18 cellular contexts compared by ENCODE assay signal in genomic region chr12:105332925-105333324, GRCh38. TPM values are rescaled to one million over a fixed set of nuclear protein-coding genes. Genes with fewer than 3 reads are reported as not detected.
DNase-seq lines count a peak whose midpoint lies in the region; ATAC-seq and TF ChIP-seq lines count a peak whose summit lies in the region.
"Had no signal": no experiment of that assay in that cellular context is flagged by ENCODE, and none has a peak within 500 bp of the region (broad histone marks: within the 10 kb centered on the region; RNA-seq: fewer than 3 reads in every experiment).

No MANE protein-coding gene starts in this region.

- peak overlapping the region; percentile 88 for H3K4me3 ChIP-seq in skeletal muscle satellite cell (ENCODE audit: low read length)
- H3K4me3 ChIP-seq: neural progenitor cell, upper lobe of right lung had no signal

- peaks cover 9% of the 10 kb centered on the region for H3K9me3 Mint-ChIP-seq in activated CD4-positive, alpha-beta T cell treated with anti-CD3 and anti-CD28 coated beads, Interleukin-2, amount 10 ng/mL, durations not matched to agents 24 days and 14 days
- H3K9me3 Mint-ChIP-seq in chondrocyte (ENCODE audit: low read depth), result peaks cover 4% of the 10 kb centered on the region
- H3K9me3 Mint-ChIP-seq: neural progenitor cell had no signal

- no peak for DNase-seq in activated CD4-positive, alpha-beta T cell treated with anti-CD3 and anti-CD28 coated beads, Interleukin-2, amount 10 ng/mL, durations not matched to agents 24 days and 14 days
- DNase-seq in activated CD4-positive, alpha-beta T cell treated with anti-CD3 and anti-CD28 coated beads for 48 hours, result no peak
- no peak for DNase-seq in chondrocyte (ENCODE audit: low spot score)
- no peak for DNase-seq in RKO (ENCODE audit: low spot score)
- DNase-seq: activated CD8-positive, alpha-beta memory T cell treated with anti-CD3 and anti-CD28 coated beads, Interleukin-2, amount 50 U/mL, for 4 hours; anterior cingulate cortex; effector CD8-positive, alpha-beta T cell; glutamatergic neuron; Kasumi-1; left cardiac atrium; NCI-H2171 treated with DMSO at 0.1 percent for 48 hours; T-helper 9 cell; upper lobe of right lung had no signal

- H3K9me3 ChIP-seq in KOPT-K1 (ENCODE audit: insufficient read depth, low read length, poor library complexity, severe bottlenecking), result no peaks in the 10 kb centered on the region
- H3K9me3 ChIP-seq in skeletal muscle satellite cell (replicated peaks; ENCODE audit: low read length), result no peaks in the 10 kb centered on the region
- H3K9me3 ChIP-seq: upper lobe of right lung had no signal

- H3K4me3 Mint-ChIP-seq in activated CD4-positive, alpha-beta T cell treated with anti-CD3 and anti-CD28 coated beads, Interleukin-2, amount 10 ng/mL, durations not matched to agents 24 days and 14 days, result peak overlapping the region; percentile 82
- H3K4me3 Mint-ChIP-seq in chondrocyte (ENCODE audit: unreplicated experiment), result peak overlapping the region; percentile 80

- intact Hi-C loops in activated CD4-positive, alpha-beta T cell treated with anti-CD3 and anti-CD28 coated beads, Interleukin-2, amount 10 ng/mL, durations not matched to agents 24 days and 14 days (cut with micrococcal nuclease), result loop anchor here (5.0 kb wide), 3 partner anchors 56 to 969 kb away; partner anchors contain the start of genes CHST11 and TCP11L2

- H3K36me3 Mint-ChIP-seq in activated CD4-positive, alpha-beta T cell treated with anti-CD3 and anti-CD28 coated beads, Interleukin-2, amount 10 ng/mL, durations not matched to agents 24 days and 14 days (ENCODE audit: low read depth), result peaks cover 29% of the 10 kb centered on the region
- H3K36me3 Mint-ChIP-seq in chondrocyte (ENCODE audit: low read depth), result peaks cover 7% of the 10 kb centered on the region

- H3K36me3 ChIP-seq in KOPT-K1 (ENCODE audit: insufficient read depth, low read length) (0 out of 2 replicates have a peak, but pooled peaks cover 7% of the 10 kb centered on the region), skeletal muscle satellite cell (ENCODE audit: insufficient read depth, low read length) (no peaks in the 10 kb centered on the region)
- H3K36me3 ChIP-seq: neural progenitor cell, upper lobe of right lung had no signal

- H3K4me1 ChIP-seq in skeletal muscle satellite cell (ENCODE audit: control insufficient read depth, insufficient read depth, low read length), result peaks cover 50% of the 10 kb centered on the region

- no peak for ATAC-seq in GM21367 (IDR thresholded peaks at IDR 0.05; ENCODE audit: unreplicated experiment)
- ATAC-seq in GM21528 (IDR thresholded peaks at IDR 0.05; ENCODE audit: low FRiP score, unreplicated experiment), result no peak
- ATAC-seq: left cardiac atrium, upper lobe of right lung had no signal

- no peaks in the 10 kb centered on the region for H3K27me3 Mint-ChIP-seq in activated CD4-positive, alpha-beta T cell treated with anti-CD3 and anti-CD28 coated beads, Interleukin-2, amount 10 ng/mL, durations not matched to agents 24 days and 14 days
- H3K27me3 Mint-ChIP-seq in chondrocyte (ENCODE audit: low read depth), result no peaks in the 10 kb centered on the region

- H3K27ac Mint-ChIP-seq in activated CD4-positive, alpha-beta T cell treated with anti-CD3 and anti-CD28 coated beads, Interleukin-2, amount 10 ng/mL, durations not matched to agents 24 days and 14 days, result peak overlapping the region; percentile 5
- peak overlapping the region; percentile 87 for H3K27ac Mint-ChIP-seq in chondrocyte (ENCODE audit: unreplicated experiment)
- H3K27ac Mint-ChIP-seq: neural progenitor cell had no signal

- peak overlapping the region; percentile 1 for H3K27ac ChIP-seq in KOPT-K1 (ENCODE audit: low read depth, low read length, poor library complexity, severe bottlenecking)
- H3K27ac ChIP-seq: neural progenitor cell, upper lobe of right lung had no signal

- H3K9ac ChIP-seq in skeletal muscle satellite cell (ENCODE audit: low read depth, low read length), result no peak overlapping the region
- H3K9ac ChIP-seq: neural progenitor cell had no signal

- peaks cover 77% of the 10 kb centered on the region for H3K4me1 Mint-ChIP-seq in activated CD4-positive, alpha-beta T cell treated with anti-CD3 and anti-CD28 coated beads, Interleukin-2, amount 10 ng/mL, durations not matched to agents 24 days and 14 days
- peaks cover 70% of the 10 kb centered on the region for H3K4me1 Mint-ChIP-seq in chondrocyte (ENCODE audit: low read depth)

- H3K4me2 ChIP-seq in skeletal muscle satellite cell (ENCODE audit: low read length), result peak overlapping the region; percentile 82
- H3K4me2 ChIP-seq: neural progenitor cell had no signal

- no peaks in the 10 kb centered on the region for H3K27me3 ChIP-seq in skeletal muscle satellite cell (ENCODE audit: control insufficient read depth, insufficient read depth, low read length)
- H3K27me3 ChIP-seq: upper lobe of right lung had no signal

- no peak for TF ChIP-seq CTCF in chondrocyte (IDR thresholded peaks at IDR 0.05)

RNA-seq across cellular contexts. Expression of gene C12orf75, which starts 2.4 kb away (rescaled TPM):
- 91.4 and 96.1 TPM in 2 replicates for total RNA-seq in activated CD4-positive, alpha-beta T cell treated with anti-CD3 and anti-CD28 coated beads, Interleukin-2, amount 10 ng/mL, durations not matched to agents 24 days and 14 days
- total RNA-seq in chondrocyte, result 189 to 310 TPM (median 286 TPM) in 3 replicates
- 33.0 and 61.2 TPM in 2 replicates for total RNA-seq in skeletal muscle satellite cell (2012; rRNA removed)
